In genomic region chr10:73647211-73647874, GRCh38 we compare ENCODE assay signal across 8 cellular contexts. TPM values are rescaled to one million over a fixed set of nuclear protein-coding genes. Genes with fewer than 3 reads are reported as not detected.
DNase-seq lines count a peak whose midpoint lies in the region; ATAC-seq and TF ChIP-seq lines count a peak whose summit lies in the region.

No MANE protein-coding gene starts in this region.

- POLR2A ChIA-PET in BJ (lab: Charles Lee): no interaction called here

- H3K4me3 Mint-ChIP-seq in activated naive CD8-positive, alpha-beta T cell: peak overlapping the region; percentile 72
- peak overlapping the region; percentile 76 for H3K4me3 Mint-ChIP-seq in osteocyte (ENCODE audit: unreplicated experiment)

- in situ Hi-C loops in HAP-1 (cut with MboI; ENCODE audit: low sequenced_read_pairs): no loop called here

- no peak overlapping the region for H3K27ac Mint-ChIP-seq in activated naive CD8-positive, alpha-beta T cell
- peak overlapping the region; percentile 18 for H3K27ac Mint-ChIP-seq in osteocyte (ENCODE audit: unreplicated experiment)

- H3K9me2 ChIP-seq in MM.1S (replicated peaks; ENCODE audit: insufficient read depth, low read length): no peaks in the 10 kb centered on the region

- intact Hi-C loops in heart left ventricle (cut with DNase I): loop anchor here in 1 of 10 donors (10.0 kb wide), 1 partner anchor 383 kb away; no protein-coding TSS in a partner anchor

- H3K4me3 ChIP-seq in BJ (ENCODE audit: low read depth, low read length): peak overlapping the region; percentile 32
- H3K4me3 ChIP-seq in MM.1S (ENCODE audit: low read length): no peak overlapping the region
- peak overlapping the region; percentile 33 to 88 (median 66) for H3K4me3 ChIP-seq in heart left ventricle
- H3K4me3 ChIP-seq in HAP-1: no peak overlapping the region

- H3F3A ChIP-seq in MM.1S (ENCODE audit: insufficient read depth, low read length): no peaks in the 10 kb centered on the region

- H4K20me1 ChIP-seq in MM.1S (ENCODE audit: insufficient read depth, low read length): no peaks in the 10 kb centered on the region

- no peak overlapping the region for H3K9ac ChIP-seq in MM.1S (ENCODE audit: low read length)

- H3K27ac ChIP-seq in MM.1S (ENCODE audit: low read length): no peak overlapping the region
- H3K27ac ChIP-seq in heart left ventricle: peak overlapping the region; percentile 11 to 99 (median 92)

- no peaks in the 10 kb centered on the region for H3K9me3 Mint-ChIP-seq in activated naive CD8-positive, alpha-beta T cell (ENCODE audit: low read depth)
- H3K9me3 Mint-ChIP-seq in osteocyte (ENCODE audit: unreplicated experiment): no peaks in the 10 kb centered on the region

- H3K79me2 ChIP-seq in MM.1S (ENCODE audit: low read length): no peaks in the 10 kb centered on the region

- peak in 1 of 2 donors; percentile 29 for TF ChIP-seq POLR2A in heart left ventricle (IDR thresholded peaks at IDR 0.05)

- peaks cover 2% of the 10 kb centered on the region for H3K27me3 Mint-ChIP-seq in activated naive CD8-positive, alpha-beta T cell
- no peaks in the 10 kb centered on the region for H3K27me3 Mint-ChIP-seq in osteocyte (ENCODE audit: unreplicated experiment)

- WGBS in heart left ventricle, 4 donors: 9 to 29% (median 11%) methylated on average over 9 to 32 of the region's 32 CpGs

- TF ChIP-seq CTCF in BJ (IDR thresholded peaks at IDR 0.05; ENCODE audit: insufficient read depth, low read depth, low read length) (no peak), MM.1S (IDR thresholded peaks at IDR 0.05; ENCODE audit: low read length) (no peak), heart left ventricle (IDR thresholded peaks at IDR 0.05) (no peak), osteocyte (IDR thresholded peaks at IDR 0.05) (no peak)

- CTCF ChIA-PET in BJ (lab: Yijun Ruan, JAX): interaction anchor here (0.6 to 10.6 kb wide), 4 partner anchors 93 to 1690 kb away, joined by 3 to 181 read pairs (median 4); partner anchors contain the start of gene PPP3CB

- DNase-seq in BJ (ENCODE audit: low read depth) (no peak), MM.1S (no peak), heart left ventricle (peak; percentile 41 to 82 (median 56)), osteocyte (ENCODE audit: extremely low spot score, unreplicated experiment) (no peak), GM19240 (ENCODE audit: insufficient read length, low spot score) (no peak), HAP-1 (ENCODE audit: low spot score in 2 of 2) (no peak)

- no peak overlapping the region for H3K4me2 ChIP-seq in MM.1S (ENCODE audit: low read depth, low read length)

- H3K36me3 ChIP-seq in BJ (ENCODE audit: control insufficient read depth, insufficient read depth, low read length): no peaks in the 10 kb centered on the region
- no peaks in the 10 kb centered on the region for H3K36me3 ChIP-seq in MM.1S (replicated peaks; ENCODE audit: insufficient read depth, low read length)
- no peaks in the 10 kb centered on the region for H3K36me3 ChIP-seq in heart left ventricle
- no peaks in the 10 kb centered on the region for H3K36me3 ChIP-seq in HAP-1 (replicated peaks)

- ATAC-seq in heart left ventricle (peak in 2 of 4 donors; percentile 2 to 11), GM19035 (IDR thresholded peaks at IDR 0.05; ENCODE audit: unreplicated experiment) (no peak)

- H3K36me3 Mint-ChIP-seq in activated naive CD8-positive, alpha-beta T cell: no peaks in the 10 kb centered on the region
- no peaks in the 10 kb centered on the region for H3K36me3 Mint-ChIP-seq in osteocyte (ENCODE audit: unreplicated experiment)

- H3K4me1 Mint-ChIP-seq in activated naive CD8-positive, alpha-beta T cell (ENCODE audit: low read depth): peaks cover 7% of the 10 kb centered on the region
- H3K4me1 Mint-ChIP-seq in osteocyte (ENCODE audit: unreplicated experiment): peaks cover 7% of the 10 kb centered on the region

- H2AFZ ChIP-seq in MM.1S (ENCODE audit: low read length): 0 out of 2 replicates have a peak overlapping the region, but pooled peaks have one; percentile 11

- H3K9me3 ChIP-seq in MM.1S (replicated peaks; ENCODE audit: insufficient read depth, low read length): no peaks in the 10 kb centered on the region
- H3K9me3 ChIP-seq in heart left ventricle: no peaks in the 10 kb centered on the region
- H3K9me3 ChIP-seq in HAP-1: no peaks in the 10 kb centered on the region

- H3K4me1 ChIP-seq in MM.1S (ENCODE audit: low read length): peaks cover 19% of the 10 kb centered on the region
- H3K4me1 ChIP-seq in heart left ventricle: peaks cover 3 to 58% (median 26%) of the 10 kb centered on the region in 12 donors
- no peaks in the 10 kb centered on the region for H3K4me1 ChIP-seq in HAP-1

- H3K27me3 ChIP-seq in BJ (ENCODE audit: control insufficient read depth, insufficient read depth, low read length) (no peaks in the 10 kb centered on the region), MM.1S (replicated peaks; ENCODE audit: insufficient read depth, low read length) (no peaks in the 10 kb centered on the region), heart left ventricle (no peaks in the 10 kb centered on the region), HAP-1 (ENCODE audit: low read depth) (no peaks in the 10 kb centered on the region)

RNA-seq across cellular contexts. Expression of gene MYOZ1, which starts 6.1 kb away (rescaled TPM):
- polyA plus RNA-seq in BJ (2011; rRNA removed): 8.3 and 9.6 TPM in 2 replicates
- 3.2 and 4.5 TPM in 2 replicates for polyA minus RNA-seq in BJ (2011; rRNA and poly(A)+ RNA removed)
- 1 to 10 TPM in 3 of 9 donors, under 1 TPM in 5, not detected in 1; 0.23 to 2.5 (median 0.74) TPM for total RNA-seq in heart left ventricle
- under 1 TPM; 0.28 to 0.76 TPM for polyA plus RNA-seq in heart left ventricle
- total RNA-seq in osteocyte: 0.59 and 0.78 TPM in 2 replicates

RNA-seq across cellular contexts. Expression of gene SYNPO2L, which starts 8.5 kb away (rescaled TPM):
- 0.04 and 0.05 TPM in 2 replicates for polyA plus RNA-seq in BJ (2011; rRNA removed)
- polyA minus RNA-seq in BJ (2011; rRNA and poly(A)+ RNA removed): 0.10 and 0.14 TPM in 2 replicates
- 100 to 1,000 TPM; 129 to 649 (median 387) TPM for total RNA-seq in heart left ventricle
- polyA plus RNA-seq in heart left ventricle: 100 to 1,000 TPM in 1 of 2 donors, 10 to 100 TPM in 1; 77.8 to 246 TPM
- not detected in 2 replicates for total RNA-seq in osteocyte

RNA-seq across cellular contexts. Expression of gene AGAP5, which starts 50.6 kb away (rescaled TPM):
- 3.3 and 4.0 TPM in 2 replicates for polyA plus RNA-seq in BJ (2011; rRNA removed)
- 2.4 and 3.1 TPM in 2 replicates for polyA minus RNA-seq in BJ (2011; rRNA and poly(A)+ RNA removed)
- total RNA-seq in heart left ventricle: 1 to 10 TPM; 1.2 to 6.2 (median 3.3) TPM
- 1 to 10 TPM; 1.4 to 6.0 TPM for polyA plus RNA-seq in heart left ventricle
- 5.9 and 8.1 TPM in 2 replicates for total RNA-seq in osteocyte

RNA-seq across cellular contexts. Expression of gene USP54, which starts 56.2 kb away (rescaled TPM):
- polyA plus RNA-seq in BJ (2011; rRNA removed) (13.7 and 13.9 TPM in 2 replicates), heart left ventricle (10 to 100 TPM in 1 of 2 donors, 1 to 10 TPM in 1; 9.1 to 10.4 TPM)
- 14.9 and 17.2 TPM in 2 replicates for polyA minus RNA-seq in BJ (2011; rRNA and poly(A)+ RNA removed)
- total RNA-seq in heart left ventricle (10 to 100 TPM; 14.1 to 37.3 (median 20.1) TPM), osteocyte (9.4 and 11.2 TPM in 2 replicates)

Comparison
In these comparisons a context has a peak if more than half of its experiments do, and no peak if none do; other contexts are left out.
1. DNase-seq: peak in heart left ventricle (5 of 5); none in BJ (single experiment), MM.1S (single experiment), osteocyte (single experiment), GM19240 (single experiment) and HAP-1 (0 of 2).
2. H3K4me3 ChIP-seq: peak in BJ (single experiment) and heart left ventricle (12 of 12); none in MM.1S (single experiment) and HAP-1 (single experiment).
3. RNA of gene SYNPO2L, which starts 8.5 kb away (total RNA-seq): 129 to 649 TPM in heart left ventricle; not detected in osteocyte; every median in the first group is over 100 times any median in the second.